Comparison of ENCODE assay signal across 9 cellular contexts in genomic region chr14:53613404-53614253, GRCh38.
DNase-seq lines count a peak whose midpoint lies in the region; ATAC-seq, FAIRE-seq and TF ChIP-seq lines count a peak whose summit lies in the region.
"Had no signal": no experiment of that assay in that cellular context is flagged by ENCODE, and none has a peak within 500 bp of the region (broad histone marks: within the 10 kb centered on the region; RNA-seq: fewer than 3 reads in every experiment).

No MANE protein-coding gene starts in this region.

- POLR2A ChIA-PET in A549 (lab: Yijun Ruan, JAX), result interaction anchor here (1.8 kb wide), 1 partner anchor 341 kb away, joined by 10 read pairs; no protein-coding TSS in a partner anchor
- POLR2A ChIA-PET in CD4-positive, alpha-beta T cell (lab: Charles Lee), result no interaction called here

- intact Hi-C loops in CD4-positive, alpha-beta T cell (cut with DNase I, micrococcal nuclease), result no loop called here

- TF ChIP-seq CTCF in A549 (IDR thresholded peaks at IDR 0.05) (no peak; the same call in 2 of the 3 replicates), hepatocyte (IDR thresholded peaks at IDR 0.05; ENCODE audit: poor library complexity) (no peak)
- no peak for TF ChIP-seq CTCF in CD4-positive, alpha-beta T cell (IDR thresholded peaks at IDR 0.05)

- peak overlapping the region; percentile 28 for H3K4me3 ChIP-seq in A549
- H3K4me3 ChIP-seq in hepatocyte, result no peak overlapping the region

- TF ChIP-seq RAD21 in A549 (conservative IDR thresholded peaks at IDR 0.05 in 1 of 2, IDR thresholded peaks at IDR 0.05 in 1 of 2), result peak; percentile 52 to 74

- peaks cover 3% of the 10 kb centered on the region for H3K9me3 Mint-ChIP-seq in CD4-positive, alpha-beta T cell

- no peaks in the 10 kb centered on the region for H4K20me1 ChIP-seq in hepatocyte (ENCODE audit: insufficient read depth, poor library complexity, severe bottlenecking)

- DNase-seq in A549 (ENCODE audit: low read depth in 1 of 2, low spot score in 1 of 2) (peak; percentile 89 to 97), NCI-H774 (lab: John Stamatoyannopoulos, UW) (peak; percentile 78), hepatocyte (ENCODE audit: low spot score) (peak; percentile 71), KBM-7 (no peak)
- DNase-seq in CD4-positive, alpha-beta T cell, result no peak
- no peak for DNase-seq in activated effector memory CD4-positive, alpha-beta T cell treated with anti-CD3 and anti-CD28 coated beads, Interleukin-2, amount 50 U/mL, for 16 hours

- 2% methylated on average over 12 of the region's 12 CpGs for WGBS in A549 (ENCODE audit: missing lambda C conversion rate)
- 62% methylated on average over 12 of the region's 12 CpGs for WGBS in hepatocyte (ENCODE audit: low lambda C conversion rate, missing lambda C conversion rate)

- H3K9me3 ChIP-seq in A549 (peaks cover 4% of the 10 kb centered on the region; the same call in 2 of the 3 replicates), hepatocyte (ENCODE audit: low read depth) (no peaks in the 10 kb centered on the region)
- H3K9me3 ChIP-seq in CD4-positive, alpha-beta T cell (ENCODE audit: control insufficient read depth, low read length), result no peaks in the 10 kb centered on the region

- CTCF ChIA-PET in A549 (lab: Yijun Ruan, JAX), result interaction anchor here (1.0 to 2.2 kb wide), 7 partner anchors 23 to 341 kb away, joined by 3 to 13 read pairs (median 3); no protein-coding TSS in a partner anchor
- CTCF ChIA-PET in CD4-positive, alpha-beta T cell (lab: Charles Lee), result no interaction called here

- ATAC-seq in A549 (peak; percentile 98), GM19043 (IDR thresholded peaks at IDR 0.05; ENCODE audit: low read depth, unreplicated experiment) (peak; percentile 90), HG03095 (IDR thresholded peaks at IDR 0.05; ENCODE audit: unreplicated experiment) (peak; percentile 96)
- ATAC-seq in CD4-positive, alpha-beta T cell (ENCODE audit: poor library complexity), result no peak

- H3K79me2 ChIP-seq in hepatocyte, result no peaks in the 10 kb centered on the region

- in situ Hi-C loops in KBM-7 (cut with MboI; ENCODE audit: low pct_unique_long_range_greater_than_20kb, low sequenced_read_pairs), result no loop called here

- H3K27me3 ChIP-seq in hepatocyte, result no peaks in the 10 kb centered on the region
- no peaks in the 10 kb centered on the region for H3K27me3 ChIP-seq in CD4-positive, alpha-beta T cell (ENCODE audit: control insufficient read depth, insufficient read depth, low read length)

- no peak for TF ChIP-seq POLR2A in A549 (IDR thresholded peaks at IDR 0.05; ENCODE audit: low read length)

- no peak overlapping the region for H3K27ac Mint-ChIP-seq in CD4-positive, alpha-beta T cell

- H3K4me1 ChIP-seq in A549, result peaks cover 33% of the 10 kb centered on the region
- peaks cover 10% of the 10 kb centered on the region for H3K4me1 ChIP-seq in hepatocyte (ENCODE audit: insufficient read depth)

- H3K9me2 ChIP-seq in hepatocyte (replicated peaks; ENCODE audit: insufficient read depth), result no peaks in the 10 kb centered on the region

- H3K4me3 Mint-ChIP-seq in CD4-positive, alpha-beta T cell, result no peak overlapping the region

- FAIRE-seq in A549 (lab: Jason Lieb, UNC), result peak; percentile 100
- FAIRE-seq: G401.6 had no signal

- peaks cover 5% of the 10 kb centered on the region for H3K27me3 Mint-ChIP-seq in CD4-positive, alpha-beta T cell

- no peaks in the 10 kb centered on the region for H3K4me1 Mint-ChIP-seq in CD4-positive, alpha-beta T cell (ENCODE audit: low read depth)

- TF ChIP-seq EP300 in A549 (IDR thresholded peaks at IDR 0.05), result peak; percentile 84 to 93; a peak in 4 of 5 replicates

- no peaks in the 10 kb centered on the region for H3K36me3 ChIP-seq in hepatocyte (replicated peaks; ENCODE audit: insufficient read depth, low read depth)

- H3K36me3 Mint-ChIP-seq in CD4-positive, alpha-beta T cell (ENCODE audit: low read depth), result no peaks in the 10 kb centered on the region

- peak overlapping the region; percentile 77 for H3K4me2 ChIP-seq in A549
- H3K4me2 ChIP-seq in hepatocyte, result peak overlapping the region; percentile 65

- peak overlapping the region; percentile 69 to 79 for H3K27ac ChIP-seq in A549
- H3K27ac ChIP-seq in hepatocyte, result peak overlapping the region; percentile 97
- no peak overlapping the region for H3K27ac ChIP-seq in CD4-positive, alpha-beta T cell (ENCODE audit: low read depth, low read length)

- H2AFZ ChIP-seq in hepatocyte, result no peak overlapping the region

TF ChIP-seq in A549, 52 proteins besides CTCF, POLR2A, EP300 and RAD21 (continues in another document):
- TF ChIP-seq EHMT2 (IDR thresholded peaks at IDR 0.05; ENCODE audit: low read depth) (no peak), NFE2L2 (conservative IDR thresholded peaks at IDR 0.05; ENCODE audit: low read length) (no peak), MAZ (IDR thresholded peaks at IDR 0.05; ENCODE audit: borderline replicate concordance, low read depth, low read length) (no peak), KDM5A (IDR thresholded peaks at IDR 0.05) (no peak), MAFK (IDR thresholded peaks at IDR 0.05; ENCODE audit: partially characterized antibody) (peak; percentile 31), ZNF302 (CRISPR knock-in tag; IDR thresholded peaks at IDR 0.05) (no peak), ZC3H11A (IDR thresholded peaks at IDR 0.05) (no peak), SMC3 (IDR thresholded peaks at IDR 0.05) (peak; percentile 65), CBX8 (IDR thresholded peaks at IDR 0.05) (no peak), JUNB (IDR thresholded peaks at IDR 0.05) (peak; percentile 95), CHD4 (IDR thresholded peaks at IDR 0.05; ENCODE audit: borderline replicate concordance) (no peak), ESRRA (IDR thresholded peaks at IDR 0.05; ENCODE audit: borderline replicate concordance, low read length) (no peak), CEBPB (IDR thresholded peaks at IDR 0.05) (peak in 1 of 2 experiments; percentile 49; a peak in 3 of 4 replicates), ZSCAN20 (CRISPR knock-in tag; IDR thresholded peaks at IDR 0.05) (no peak), GATA3 (IDR thresholded peaks at IDR 0.05; ENCODE audit: borderline replicate concordance) (peak; percentile 96), BHLHE40 (IDR thresholded peaks at IDR 0.05; ENCODE audit: low read depth, low read length) (no peak), HOXB5 (CRISPR knock-in tag; IDR thresholded peaks at IDR 0.05) (no peak), FOSB (CRISPR knock-in tag; IDR thresholded peaks at IDR 0.05) (no peak), SREBF2 (IDR thresholded peaks at IDR 0.05) (no peak), RCOR1 (IDR thresholded peaks at IDR 0.05; ENCODE audit: low read depth, low read length) (no peak), RNF2 (IDR thresholded peaks at IDR 0.05; ENCODE audit: borderline replicate concordance, low read depth) (no peak), CBX2 (IDR thresholded peaks at IDR 0.05; ENCODE audit: borderline replicate concordance, low read depth) (no peak), HOXA7 (CRISPR knock-in tag; IDR thresholded peaks at IDR 0.05) (no peak), MYC (IDR thresholded peaks at IDR 0.05; ENCODE audit: borderline replicate concordance, low read length) (no peak; the same call in 1 of the 2 replicates), PBX3 (IDR thresholded peaks at IDR 0.05) (peak; percentile 58; the same call in 1 of the 2 replicates), USF2 (IDR thresholded peaks at IDR 0.05) (no peak), POLR2AphosphoS2 (conservative IDR thresholded peaks at IDR 0.05; ENCODE audit: low read length) (no peak), FOSL2 (IDR thresholded peaks at IDR 0.05) (peak; percentile 96), FOSL2 (CRISPR knock-in tag; IDR thresholded peaks at IDR 0.05) (peak; percentile 98), BCL3 (IDR thresholded peaks at IDR 0.05) (peak; percentile 61; the same call in 1 of the 3 replicates)
- TF ChIP-seq, protein P1, sequence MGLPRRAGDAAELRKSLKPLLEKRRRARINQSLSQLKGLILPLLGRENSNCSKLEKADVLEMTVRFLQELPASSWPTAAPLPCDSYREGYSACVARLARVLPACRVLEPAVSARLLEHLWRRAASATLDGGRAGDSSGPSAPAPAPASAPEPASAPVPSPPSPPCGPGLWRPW (IDR thresholded peaks at IDR 0.05), result no peak

Comparison
In these comparisons a context has a peak if more than half of its experiments do, and no peak if none do; other contexts are left out.
1. DNase-seq: peak in A549 (2 of 2), NCI-H774 (single experiment) and hepatocyte (single experiment); none in CD4-positive, alpha-beta T cell (0 of 10), KBM-7 (single experiment) and activated effector memory CD4-positive, alpha-beta T cell treated with anti-CD3 and anti-CD28 coated beads, Interleukin-2, amount 50 U/mL, for 16 hours (single experiment).